1 cellular context compared by ENCODE assay signal in the genomic region with DNA sequence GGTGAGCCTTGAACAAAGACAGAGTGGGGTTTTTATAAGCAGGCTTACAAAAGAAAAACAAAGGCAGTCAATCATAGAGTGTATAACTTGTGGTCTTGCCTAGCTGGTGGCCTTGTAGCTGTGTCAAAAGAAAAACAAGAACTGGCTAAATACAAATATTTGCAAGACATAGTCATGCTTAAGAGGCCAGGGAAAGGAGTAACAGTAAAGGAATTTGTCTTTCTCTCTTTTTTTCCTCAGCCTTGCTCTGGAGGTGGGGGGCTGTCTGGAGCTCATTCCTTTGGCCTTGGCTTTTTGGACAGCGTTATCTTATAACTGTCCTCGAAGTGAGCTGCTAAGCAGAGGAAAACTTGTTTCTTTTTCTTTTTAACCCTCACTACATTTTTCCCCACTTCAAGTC.
TF ChIP-seq lines count a peak whose summit lies in the region.

No MANE protein-coding gene starts in this region.

TF ChIP-seq in HepG2, 621 proteins besides CTCF, POLR2A, EP300 and RAD21:
- TF ChIP-seq WIZ (CRISPR knock-in tag; IDR thresholded peaks at IDR 0.05) (no peak), NR3C1 (CRISPR knock-in tag; IDR thresholded peaks at IDR 0.05) (no peak), SOX6 (IDR thresholded peaks at IDR 0.05) (no peak), SOX6 (CRISPR knock-in tag; IDR thresholded peaks at IDR 0.05) (peak; percentile 13; the same call in 1 of the 2 replicates)
